ENCODE assay signal across 1 cellular context in genomic region chr2:54768772-54769428, GRCh38.
TF ChIP-seq lines count a peak whose summit lies in the region.

No MANE protein-coding gene starts in this region.

TF ChIP-seq in endothelial cell of umbilical vein, 7 proteins besides CTCF, POLR2A, EP300 and RAD21:
- no peak for TF ChIP-seq POLR2AphosphoS5 (IDR thresholded peaks at IDR 0.05; ENCODE audit: insufficient read depth, low read depth, low read length)
- TF ChIP-seq GATA2 (IDR thresholded peaks at IDR 0.05; ENCODE audit: insufficient read depth, insufficient read length, low read depth, low read length) = no peak
- no peak for TF ChIP-seq FOS (IDR thresholded peaks at IDR 0.05; ENCODE audit: borderline replicate concordance, insufficient read depth, low read length)
- TF ChIP-seq JUN (IDR thresholded peaks at IDR 0.05; ENCODE audit: borderline replicate concordance, insufficient read depth, insufficient read length, low read depth) = no peak
- TF ChIP-seq MAX (IDR thresholded peaks at IDR 0.05; ENCODE audit: insufficient read depth, insufficient read length) = no peak
- TF ChIP-seq EZH2 (IDR thresholded peaks at IDR 0.05; ENCODE audit: borderline replicate concordance, low read depth, low read length, severe bottlenecking) = no peak
- no peak for TF ChIP-seq MYC (IDR thresholded peaks at IDR 0.05; ENCODE audit: low read depth, low read length)
